In the genomic region with DNA sequence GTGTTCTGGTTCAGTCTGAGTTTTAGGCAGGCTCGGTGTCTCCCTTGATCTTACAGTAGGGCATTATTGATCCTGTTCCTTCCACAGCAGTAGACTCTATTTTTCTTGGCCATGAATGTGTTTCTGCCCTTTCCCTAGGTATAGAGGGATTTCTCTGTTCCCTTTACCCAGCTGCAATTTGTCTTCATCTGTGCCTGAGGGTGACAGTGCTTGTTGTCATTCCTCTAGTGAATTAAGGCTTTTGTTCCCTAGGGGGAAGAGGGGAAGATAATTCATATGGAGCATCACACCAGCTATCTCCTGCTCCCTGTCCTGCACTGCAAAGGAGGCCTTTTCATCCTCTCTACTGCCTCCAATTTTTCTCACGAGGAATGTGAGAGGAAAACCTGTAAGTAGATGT, we compare ENCODE assay signal across 16 cellular contexts. TPM values are rescaled to one million over a fixed set of nuclear protein-coding genes. Genes with fewer than 3 reads are reported as not detected.
DNase-seq lines count a peak whose midpoint lies in the region; ATAC-seq lines count a peak whose summit lies in the region.
"Had no signal": no experiment of that assay in that cellular context is flagged by ENCODE, and none has a peak within 500 bp of the region (broad histone marks: within the 10 kb centered on the region; RNA-seq: fewer than 3 reads in every experiment).

No MANE protein-coding gene starts in this region.

- H3K36me3 Mint-ChIP-seq in stimulated activated naive B cell treated with anti-CD40 and anti-IgM and Interleukin-4, amounts not matched to agents 10 μg/mL and 1 μg/mL and 100 μg/mL, for 72 hours, result no peaks in the 10 kb centered on the region
- H3K36me3 Mint-ChIP-seq in activated CD4-positive, alpha-beta memory T cell treated with anti-CD3 and anti-CD28 coated beads for 36 hours, result no peaks in the 10 kb centered on the region

- no peaks in the 10 kb centered on the region for H3K9me3 Mint-ChIP-seq in stimulated activated naive B cell treated with anti-CD40 and anti-IgM and Interleukin-4, amounts not matched to agents 10 μg/mL and 1 μg/mL and 100 μg/mL, for 72 hours
- peaks cover 6% of the 10 kb centered on the region for H3K9me3 Mint-ChIP-seq in activated CD4-positive, alpha-beta memory T cell treated with anti-CD3 and anti-CD28 coated beads for 36 hours

- POLR2A ChIA-PET in activated CD4-positive, alpha-beta memory T cell treated with anti-CD3 and anti-CD28 coated beads for 36 hours (lab: Charles Lee), result no interaction called here

- no peaks in the 10 kb centered on the region for H3K4me1 Mint-ChIP-seq in stimulated activated naive B cell treated with anti-CD40 and anti-IgM and Interleukin-4, amounts not matched to agents 10 μg/mL and 1 μg/mL and 100 μg/mL, for 72 hours
- no peaks in the 10 kb centered on the region for H3K4me1 Mint-ChIP-seq in activated CD4-positive, alpha-beta memory T cell treated with anti-CD3 and anti-CD28 coated beads for 36 hours (ENCODE audit: low read depth)
- H3K4me1 Mint-ChIP-seq: H9 had no signal

- H3K4me3 Mint-ChIP-seq in stimulated activated naive B cell treated with anti-CD40 and anti-IgM and Interleukin-4, amounts not matched to agents 10 μg/mL and 1 μg/mL and 100 μg/mL, for 72 hours, result no peak overlapping the region
- H3K4me3 Mint-ChIP-seq in activated CD4-positive, alpha-beta memory T cell treated with anti-CD3 and anti-CD28 coated beads for 36 hours, result no peak overlapping the region
- H3K4me3 Mint-ChIP-seq: CD4-positive, alpha-beta T cell; H9 had no signal

- H3K27me3 Mint-ChIP-seq in stimulated activated naive B cell treated with anti-CD40 and anti-IgM and Interleukin-4, amounts not matched to agents 10 μg/mL and 1 μg/mL and 100 μg/mL, for 72 hours, result no peaks in the 10 kb centered on the region
- H3K27me3 Mint-ChIP-seq in activated CD4-positive, alpha-beta memory T cell treated with anti-CD3 and anti-CD28 coated beads for 36 hours, result no peaks in the 10 kb centered on the region
- H3K27me3 Mint-ChIP-seq: CD4-positive, alpha-beta T cell had no signal

- H3K27ac Mint-ChIP-seq in stimulated activated naive B cell treated with anti-CD40 and anti-IgM and Interleukin-4, amounts not matched to agents 10 μg/mL and 1 μg/mL and 100 μg/mL, for 72 hours, result no peak overlapping the region
- no peak overlapping the region for H3K27ac Mint-ChIP-seq in activated CD4-positive, alpha-beta memory T cell treated with anti-CD3 and anti-CD28 coated beads for 36 hours
- H3K27ac Mint-ChIP-seq: CD4-positive, alpha-beta T cell; H9 had no signal

- ATAC-seq in stimulated activated naive B cell treated with anti-CD40 and anti-IgM and Interleukin-4, amounts not matched to agents 10 μg/mL and 1 μg/mL and 100 μg/mL, for 72 hours (replicated peaks), result no peak

- peak overlapping the region; percentile 44 for H3K27ac ChIP-seq in cingulate gyrus (ENCODE audit: low read depth, low read length)
- H3K27ac ChIP-seq in temporal lobe (ENCODE audit: low read depth, low read length), result peak overlapping the region; percentile 57
- H3K27ac ChIP-seq: C4-2B had no signal

- intact Hi-C loops in activated CD4-positive, alpha-beta memory T cell treated with anti-CD3 and anti-CD28 coated beads for 36 hours (cut with micrococcal nuclease), result no loop called here

- CTCF ChIA-PET in activated CD4-positive, alpha-beta memory T cell treated with anti-CD3 and anti-CD28 coated beads for 36 hours (lab: Charles Lee), result no interaction called here

- peak; percentile 22 for DNase-seq in inferior parietal cortex (ENCODE audit: extremely low spot score)
- DNase-seq in pons (ENCODE audit: low spot score), result peak; percentile 77
- DNase-seq in stimulated activated naive B cell treated with anti-CD40 and anti-IgM and Interleukin-4, amounts not matched to agents 10 μg/mL and 1 μg/mL and 100 μg/mL, for 72 hours, result no peak
- no peak for DNase-seq in SIG-M5 treated with dmso at 0.1 percent for 504 hours (lab: John Stamatoyannopoulos, UW; ENCODE audit: unreplicated experiment)
- no peak for DNase-seq in activated CD4-positive, alpha-beta memory T cell treated with anti-CD3 and anti-CD28 coated beads for 36 hours
- DNase-seq in NCI-H1436 (lab: John Stamatoyannopoulos, UW), result no peak
- DNase-seq: ACHN; CD4-positive, alpha-beta T cell; DMS79 treated with DMSO at 0.1 percent for 48 hours; GF-D8; H9 had no signal

RNA-seq across cellular contexts. Expression of a gene that starts 39.7 kb away (rescaled TPM):
- total RNA-seq in temporal lobe, result not detected
- total RNA-seq in activated CD4-positive, alpha-beta memory T cell treated with anti-CD3 and anti-CD28 coated beads for 36 hours, result not detected
- total RNA-seq: CD4-positive, alpha-beta T cell; H1; H9; HT-29 had no signal

RNA-seq across cellular contexts. Expression of a gene that starts 44.7 kb away (rescaled TPM):
- total RNA-seq in temporal lobe, result not detected
- not detected for total RNA-seq in activated CD4-positive, alpha-beta memory T cell treated with anti-CD3 and anti-CD28 coated beads for 36 hours
- total RNA-seq: CD4-positive, alpha-beta T cell; H1; H9; HT-29 had no signal

Comparison
In these comparisons a context has a peak if more than half of its experiments do, and no peak if none do; other contexts are left out.
1. DNase-seq: peak in inferior parietal cortex (single experiment) and pons (single experiment); none in stimulated activated naive B cell treated with anti-CD40 and anti-IgM and Interleukin-4, amounts not matched to agents 10 μg/mL and 1 μg/mL and 100 μg/mL, for 72 hours (single experiment), SIG-M5 treated with dmso at 0.1 percent for 504 hours (single experiment), activated CD4-positive, alpha-beta memory T cell treated with anti-CD3 and anti-CD28 coated beads for 36 hours (single experiment) and NCI-H1436 (single experiment).